ENCODE assay signal across 8 cellular contexts in genomic region chr12:69739287-69740191, GRCh38. TPM values are rescaled to one million over a fixed set of nuclear protein-coding genes. Genes with fewer than 3 reads are reported as not detected.
DNase-seq lines count a peak whose midpoint lies in the region; ATAC-seq, FAIRE-seq and TF ChIP-seq lines count a peak whose summit lies in the region.

No MANE protein-coding gene starts in this region.

- peak overlapping the region; percentile 77 to 94 for H3K4me2 ChIP-seq in H1 (ENCODE audit: insufficient read depth in 1 of 2, low read depth in 2 of 2, low read length in 2 of 2)
- peak overlapping the region; percentile 97 for H3K4me2 ChIP-seq in mesenchymal stem cell (ENCODE audit: low read length, poor library complexity, severe bottlenecking)

- H3K4me1 ChIP-seq in H1 (replicated peaks in 1 of 4; ENCODE audit: control insufficient read depth in 3 of 4, insufficient read depth in 4 of 4, low read length in 3 of 4) (peaks cover 0 to 2% (median 0%) of the 10 kb centered on the region in 4 experiments; a peak in 1 of 7 replicates), mesenchymal stem cell (ENCODE audit: control insufficient read depth, insufficient read depth, low read depth, low read length) (no peaks in the 10 kb centered on the region)

- H3K36me3 Mint-ChIP-seq in activated CD8-positive, alpha-beta T cell treated with anti-CD3 and anti-CD28 coated beads, Interleukin-2, amount 10 ng/mL, durations not matched to agents 7 days and 5 days (ENCODE audit: low read depth), result no peaks in the 10 kb centered on the region

- H3K4me3 Mint-ChIP-seq in activated CD8-positive, alpha-beta T cell treated with anti-CD3 and anti-CD28 coated beads, Interleukin-2, amount 10 ng/mL, durations not matched to agents 7 days and 5 days, result peak overlapping the region; percentile 83

- H3K27me3 ChIP-seq in H1 (replicated peaks in 1 of 4; ENCODE audit: control insufficient read depth in 3 of 4, extremely low read depth in 1 of 4, insufficient read depth in 3 of 4, low read length in 3 of 4) (peaks cover 0 to 7% (median 2%) of the 10 kb centered on the region in 4 experiments; a peak in 3 of 7 replicates), mesenchymal stem cell (ENCODE audit: control insufficient read depth in 1 of 2, insufficient read depth in 1 of 2, low read length in 2 of 2) (no peaks in the 10 kb centered on the region)

- no peak overlapping the region for H3K14ac ChIP-seq in H1 (ENCODE audit: insufficient read length)
- no peak overlapping the region for H3K14ac ChIP-seq in mesenchymal stem cell (ENCODE audit: low read length in 2 of 2)

- H4K8ac ChIP-seq in H1 (ENCODE audit: extremely low read depth, insufficient read depth, low read length) (peak overlapping the region; percentile 45), mesenchymal stem cell (ENCODE audit: low read length) (no peak overlapping the region)

- H3K23me2 ChIP-seq in H1 (ENCODE audit: low read depth, low read length), result peaks cover 9% of the 10 kb centered on the region

- no peak for TF ChIP-seq EP300 in H1 (IDR thresholded peaks at IDR 0.05; ENCODE audit: borderline replicate concordance in 1 of 2, low read depth in 2 of 2, low read length in 2 of 2)

- H3K27ac ChIP-seq in H1 (ENCODE audit: low read depth, low read length) (no peak overlapping the region), mesenchymal stem cell (ENCODE audit: low read length, poor library complexity, severe bottlenecking) (peak overlapping the region; percentile 30)

- POLR2A ChIA-PET in activated CD8-positive, alpha-beta T cell treated with anti-CD3 and anti-CD28 coated beads, Interleukin-2, amount 10 ng/mL, durations not matched to agents 7 days and 5 days (lab: Charles Lee), result interaction anchor here (0.7 to 1.1 kb wide), 2 partner anchors 47 to 504 kb away, joined by 3 read pairs; no protein-coding TSS in a partner anchor
- POLR2A ChIA-PET in H1 (lab: Charles Lee; ENCODE audit: partially characterized antibody), result interaction anchor here (0.5 to 1.0 kb wide), 2 partner anchors 8 to 270 kb away, joined by 3 read pairs; partner anchors contain the start of gene FRS2

- peak; percentile 76 for FAIRE-seq in H1 (lab: Jason Lieb, UNC)

- H2BK15ac ChIP-seq in H1 (ENCODE audit: low read length) (no peak overlapping the region), mesenchymal stem cell (ENCODE audit: low read depth, poor library complexity, severe bottlenecking) (no peak overlapping the region)

- H2AFZ ChIP-seq in H1 (ENCODE audit: low read length) (peak overlapping the region; percentile 36; the same call in 1 of the 2 replicates), mesenchymal stem cell (ENCODE audit: low read depth, low read length) (peak overlapping the region; percentile 73)

- H3K18ac ChIP-seq in H1 (ENCODE audit: extremely low read depth, low read length) (0 out of 2 replicates have a peak overlapping the region, but pooled peaks have one; percentile 27), mesenchymal stem cell (ENCODE audit: low read depth in 1 of 2, low read length in 2 of 2) (peak overlapping the region in 1 of 2 experiments; percentile 2)

- no peak overlapping the region for H4K5ac ChIP-seq in H1 (ENCODE audit: insufficient read length, low read depth, low read length)

- H3K56ac ChIP-seq in H1 (replicated peaks; ENCODE audit: insufficient read length, low read depth, low read length), result no peak overlapping the region

- H2AK5ac ChIP-seq in H1 (ENCODE audit: low read depth, low read length), result no peak overlapping the region
- H2AK5ac ChIP-seq in mesenchymal stem cell (ENCODE audit: low read length, severe bottlenecking), result no peak overlapping the region

- H4K20me1 ChIP-seq in H1 (replicated peaks in 1 of 2; ENCODE audit: control insufficient read depth in 1 of 2, insufficient read depth in 2 of 2, low read length in 2 of 2), result peaks cover 0 to 4% of the 10 kb centered on the region in 2 experiments

- TF ChIP-seq CTCF in H1 (IDR thresholded peaks at IDR 0.05; ENCODE audit: control extremely low read depth in 1 of 3, insufficient read depth in 1 of 3, low read depth in 1 of 3, low read length in 3 of 3), result no peak

- H3K9me3 ChIP-seq in H1 (ENCODE audit: insufficient read depth in 2 of 2, low read depth in 1 of 2, low read length in 1 of 2) (no peaks in the 10 kb centered on the region), mesenchymal stem cell (ENCODE audit: control insufficient read depth, low read length) (no peaks in the 10 kb centered on the region)

- peaks cover 18% of the 10 kb centered on the region for H3K27me3 Mint-ChIP-seq in activated CD8-positive, alpha-beta T cell treated with anti-CD3 and anti-CD28 coated beads, Interleukin-2, amount 10 ng/mL, durations not matched to agents 7 days and 5 days (ENCODE audit: low read depth)

- H2BK5ac ChIP-seq in H1 (ENCODE audit: low read depth, low read length) (no peak overlapping the region), mesenchymal stem cell (ENCODE audit: low read depth, low read length, poor library complexity, severe bottlenecking) (peak overlapping the region; percentile 0)

- no peak; a peak in 1 of 3 replicates for TF ChIP-seq POLR2A in H1 (IDR thresholded peaks at IDR 0.05; ENCODE audit: control extremely low read depth in 1 of 2, low read depth in 2 of 2, low read length in 2 of 2)

- no peak overlapping the region for H2BK120ac ChIP-seq in H1 (replicated peaks; ENCODE audit: low read depth, low read length)
- H2BK120ac ChIP-seq in mesenchymal stem cell (ENCODE audit: low read depth, low read length), result no peak overlapping the region

- H3K9me3 Mint-ChIP-seq in activated CD8-positive, alpha-beta T cell treated with anti-CD3 and anti-CD28 coated beads, Interleukin-2, amount 10 ng/mL, durations not matched to agents 7 days and 5 days (ENCODE audit: insufficient read depth), result no peaks in the 10 kb centered on the region

- H3K4me3 ChIP-seq in H1 (ENCODE audit: extremely low read depth in 1 of 4, insufficient read depth in 2 of 4, low read depth in 3 of 4, low read length in 4 of 4) (peak overlapping the region; percentile 53 to 88 (median 70)), mesenchymal stem cell (ENCODE audit: insufficient read depth in 1 of 2, low read depth in 1 of 2, low read length in 2 of 2) (peak overlapping the region; percentile 78 to 92)

- H3K23ac ChIP-seq in H1 (ENCODE audit: insufficient read length) (no peak overlapping the region), mesenchymal stem cell (ENCODE audit: low read length in 2 of 2) (peak overlapping the region in 1 of 2 experiments; percentile 73)

- H3K79me2 ChIP-seq in H1 (ENCODE audit: control insufficient read depth in 1 of 2, insufficient read depth in 2 of 2, low read length in 2 of 2), result peaks cover 0 to 20% of the 10 kb centered on the region in 2 experiments; a peak in 2 of 4 replicates

- H3K4ac ChIP-seq in H1 (replicated peaks; ENCODE audit: insufficient read length, low read depth, low read length) (no peak overlapping the region), mesenchymal stem cell (ENCODE audit: low read depth in 1 of 2, low read length in 2 of 2) (no peak overlapping the region)

- H2BK20ac ChIP-seq in H1 (ENCODE audit: low read length), result no peak overlapping the region

- H4K91ac ChIP-seq in H1 (replicated peaks; ENCODE audit: insufficient read length, low read length), result no peak overlapping the region
- H4K91ac ChIP-seq in mesenchymal stem cell (ENCODE audit: low read length), result no peak overlapping the region

- CTCF ChIA-PET in activated CD8-positive, alpha-beta T cell treated with anti-CD3 and anti-CD28 coated beads, Interleukin-2, amount 10 ng/mL, durations not matched to agents 7 days and 5 days (lab: Charles Lee), result interaction anchor here (0.9 to 1.8 kb wide), 3 partner anchors 40 to 269 kb away, joined by 3 to 4 read pairs (median 3); partner anchors contain the start of gene FRS2
- CTCF ChIA-PET in H1 (lab: Charles Lee; ENCODE audit: partially characterized antibody), result interaction anchor here (1.2 to 1.4 kb wide), 2 partner anchors 17 to 41 kb away, joined by 3 to 4 read pairs; no protein-coding TSS in a partner anchor

- H3K36me3 ChIP-seq in H1 (ENCODE audit: control insufficient read depth in 2 of 4, insufficient read depth in 4 of 4, low read length in 3 of 4) (no peaks in the 10 kb centered on the region), mesenchymal stem cell (ENCODE audit: control insufficient read depth in 1 of 2, insufficient read depth in 2 of 2, low read depth in 1 of 2, low read length in 2 of 2) (no peaks in the 10 kb centered on the region)

- peaks cover 17% of the 10 kb centered on the region for H3K4me1 Mint-ChIP-seq in activated CD8-positive, alpha-beta T cell treated with anti-CD3 and anti-CD28 coated beads, Interleukin-2, amount 10 ng/mL, durations not matched to agents 7 days and 5 days (ENCODE audit: low read depth)

- no peak for TF ChIP-seq RAD21 in H1 (IDR thresholded peaks at IDR 0.05 in 1 of 2, conservative IDR thresholded peaks at IDR 0.05 in 1 of 2; ENCODE audit: low read depth in 2 of 2, low read length in 2 of 2)

- peak; percentile 45 for ATAC-seq in GM19324 (IDR thresholded peaks at IDR 0.05; ENCODE audit: low FRiP score, unreplicated experiment)
- ATAC-seq in HG03442 (IDR thresholded peaks at IDR 0.05; ENCODE audit: unreplicated experiment), result peak; percentile 38
- ATAC-seq in activated CD8-positive, alpha-beta T cell treated with anti-CD3 and anti-CD28 coated beads, Interleukin-2, amount 10 ng/mL, durations not matched to agents 7 days and 5 days, result peak; percentile 46

- peak; percentile 63 for DNase-seq in Ammon's horn (ENCODE audit: low spot score)
- DNase-seq in NCI-H774 (lab: John Stamatoyannopoulos, UW), result peak; percentile 76
- DNase-seq in activated CD8-positive, alpha-beta T cell treated with anti-CD3 and anti-CD28 coated beads, Interleukin-2, amount 10 ng/mL, durations not matched to agents 7 days and 5 days, result peak; percentile 74
- peak in 1 of 2 experiments; percentile 64 for DNase-seq in H1 (ENCODE audit: low read depth in 1 of 2, low spot score in 2 of 2)
- DNase-seq in mesenchymal stem cell, result peak; percentile 55
- DNase-seq in stimulated activated CD8-positive, alpha-beta memory T cell treated with anti-CD3 and anti-CD28 coated beads, Interleukin-15, amount 100 ng/mL, for 1 hour (ENCODE audit: low read depth), result peak; percentile 11

- H3K27ac Mint-ChIP-seq in activated CD8-positive, alpha-beta T cell treated with anti-CD3 and anti-CD28 coated beads, Interleukin-2, amount 10 ng/mL, durations not matched to agents 7 days and 5 days, result peak overlapping the region; percentile 75

- 3% methylated on average over 35 of the region's 66 CpGs; no CpG with 5 or more reads in 1 of the 2 experiments for WGBS in H1 (ENCODE audit: extremely low coverage in 1 of 2, insufficient coverage in 1 of 2, insufficient read length in 1 of 2, insufficient replicate concordance in 2 of 2, low coverage in 1 of 2, low lambda C conversion rate in 2 of 2, missing lambda C conversion rate in 1 of 2), 2 experiments
- under 1% methylated on average over 58 of the region's 66 CpGs for WGBS in mesenchymal stem cell

- peak overlapping the region; percentile 21; the same call in 1 of the 2 replicates for H2BK12ac ChIP-seq in H1 (ENCODE audit: low read depth, low read length)
- H2BK12ac ChIP-seq in mesenchymal stem cell (ENCODE audit: low read length in 2 of 2), result no peak overlapping the region

- H3K9ac ChIP-seq in H1 (replicated peaks in 1 of 4; ENCODE audit: extremely low read depth in 1 of 4, low read depth in 3 of 4, low read length in 3 of 4), result peak overlapping the region in 3 of 4 experiments; percentile 25 to 75 (median 31); a peak in 6 of 7 replicates
- H3K9ac ChIP-seq in mesenchymal stem cell (ENCODE audit: low read length), result peak overlapping the region; percentile 76

- no peaks in the 10 kb centered on the region for H3K79me1 ChIP-seq in H1 (ENCODE audit: low read depth, low read length)
- peaks cover 9% of the 10 kb centered on the region for H3K79me1 ChIP-seq in mesenchymal stem cell (replicated peaks; ENCODE audit: low read length, poor library complexity, severe bottlenecking)

RNA-seq across cellular contexts. Expression of gene RAB3IP, which starts 0.9 kb away (rescaled TPM):
- total RNA-seq in activated CD8-positive, alpha-beta T cell treated with anti-CD3 and anti-CD28 coated beads, Interleukin-2, amount 10 ng/mL, durations not matched to agents 7 days and 5 days, result 10 to 100 TPM; 26.2 to 27.7 TPM
- total RNA-seq in H1 (2021; fragmentation: NEBNext Ultra II Directional; extraction: Animal tissue kit (Norgen Biotek cat#: 25700)), result 30.2 and 34.6 TPM in 2 replicates
- polyA plus RNA-seq in H1 (2011; rRNA removed), result 17.7 and 19.8 TPM in 2 replicates
- polyA plus RNA-seq in H1 (2011; cell fraction: cytosol; rRNA removed), result 18.6 TPM
- polyA plus RNA-seq in H1 (2011; cell fraction: nucleus; rRNA removed), result 15.9 TPM
- 15.6 to 30.4 TPM (median 17.9 TPM) in 4 replicates for polyA plus RNA-seq in H1 (2012, experiment 1 of 2)
- 1.9 TPM for polyA plus RNA-seq in H1 (2012, experiment 2 of 2)
- 16.5 TPM for polyA plus RNA-seq in H1 (2013, experiment 1 of 2)
- polyA plus RNA-seq in H1 (2013, experiment 2 of 2), result 16.3 TPM
- 40.8 and 56.3 TPM in 2 replicates for polyA minus RNA-seq in H1 (2011; rRNA and poly(A)+ RNA removed)
- polyA minus RNA-seq in H1 (2011; cell fraction: cytosol; rRNA and poly(A)+ RNA removed), result 17.5 TPM
- 57.7 TPM for polyA minus RNA-seq in H1 (2011; cell fraction: nucleus; rRNA and poly(A)+ RNA removed)
- polyA plus RNA-seq in mesenchymal stem cell (2013, experiment 1 of 2), result 2.1 TPM
- 2.1 TPM for polyA plus RNA-seq in mesenchymal stem cell (2013, experiment 2 of 2)

RNA-seq across cellular contexts. Expression of gene BEST3, which starts 40.4 kb away (rescaled TPM):
- not detected for total RNA-seq in activated CD8-positive, alpha-beta T cell treated with anti-CD3 and anti-CD28 coated beads, Interleukin-2, amount 10 ng/mL, durations not matched to agents 7 days and 5 days
- 0.17 TPM in 1 of 2 replicates, not detected in the other for total RNA-seq in H1 (2021; fragmentation: NEBNext Ultra II Directional; extraction: Animal tissue kit (Norgen Biotek cat#: 25700))
- polyA plus RNA-seq in H1 (2011; rRNA removed), result 0.02 TPM in 1 of 2 replicates, not detected in the other
- polyA plus RNA-seq in H1 (2011; cell fraction: cytosol; rRNA removed), result not detected
- polyA plus RNA-seq in H1 (2011; cell fraction: nucleus; rRNA removed), result 0.07 TPM
- not detected in 4 replicates for polyA plus RNA-seq in H1 (2012, experiment 1 of 2)
- not detected for polyA plus RNA-seq in H1 (2012, experiment 2 of 2)
- 0.26 TPM for polyA plus RNA-seq in H1 (2013, experiment 1 of 2)
- polyA plus RNA-seq in H1 (2013, experiment 2 of 2), result 0.15 TPM
- 0.44 TPM in 1 of 2 replicates, not detected in the other for polyA minus RNA-seq in H1 (2011; rRNA and poly(A)+ RNA removed)
- not detected for polyA minus RNA-seq in H1 (2011; cell fraction: cytosol; rRNA and poly(A)+ RNA removed)
- not detected for polyA minus RNA-seq in H1 (2011; cell fraction: nucleus; rRNA and poly(A)+ RNA removed)
- 0.25 TPM for polyA plus RNA-seq in mesenchymal stem cell (2013, experiment 1 of 2)
- polyA plus RNA-seq in mesenchymal stem cell (2013, experiment 2 of 2), result 0.07 TPM
